Comparison of ENCODE assay signal across 7 cellular contexts in genomic region chr7:81447351-81447952, GRCh38.
A peak's percentile ranks its signal among the peaks of the same experiment; 100 is the strongest.
DNase-seq lines count a peak whose midpoint lies in the region; ATAC-seq, FAIRE-seq and TF ChIP-seq lines count a peak whose summit lies in the region.

No MANE protein-coding gene starts in this region.

- in situ Hi-C loops in GM23248 (cut with MboI) = no loop called here

- H3K9me3 Mint-ChIP-seq in brain = peaks cover 0 to 6% (median 2%) of the 10 kb centered on the region in 5 experiments

- WGBS in GM23248 (ENCODE audit: low coverage in 1 of 2, low lambda C conversion rate in 2 of 2, missing lambda C conversion rate in 2 of 2), 2 experiments = 45% methylated on average over 4 of the region's 4 CpGs
- WGBS in aorta, 2 donors = 38 to 40% methylated on average over 4 of the region's 4 CpGs

- H3K27me3 ChIP-seq in GM23248 (replicated peaks; ENCODE audit: insufficient read depth) = no peaks in the 10 kb centered on the region
- H3K27me3 ChIP-seq in aorta (ENCODE audit: control insufficient read depth in 1 of 2, insufficient read depth in 2 of 2, low read length in 1 of 2) = no peaks in the 10 kb centered on the region

- H3K9me3 ChIP-seq in GM23248 (ENCODE audit: low read depth) (no peaks in the 10 kb centered on the region), aorta (ENCODE audit: control insufficient read depth, low read length) (no peaks in the 10 kb centered on the region)

- H3K4me1 Mint-ChIP-seq in brain = no peaks in the 10 kb centered on the region

- no peak for FAIRE-seq in GM19239 (lab: Jason Lieb, UNC)

- no peak overlapping the region for H3K4me2 ChIP-seq in GM23248 (ENCODE audit: unreplicated experiment)

- H3K79me2 ChIP-seq in GM23248 (ENCODE audit: insufficient read depth) = no peaks in the 10 kb centered on the region

- no peak overlapping the region for H3K4me3 ChIP-seq in GM23248
- H3K4me3 ChIP-seq in aorta (ENCODE audit: low read length in 2 of 2) = no peak overlapping the region

- H3K36me3 ChIP-seq in GM23248 (ENCODE audit: low read depth) (no peaks in the 10 kb centered on the region), aorta (ENCODE audit: control insufficient read depth in 1 of 2, insufficient read depth in 2 of 2, low read length in 1 of 2) (no peaks in the 10 kb centered on the region)

- intact Hi-C loops in aorta (cut with DNase I) = no loop called here

- H3K4me1 ChIP-seq in GM23248 (ENCODE audit: insufficient read depth) = peaks cover 11% of the 10 kb centered on the region
- H3K4me1 ChIP-seq in aorta (ENCODE audit: control insufficient read depth in 1 of 2, insufficient read depth in 2 of 2, low read length in 2 of 2) = no peaks in the 10 kb centered on the region

- peak; percentile 68 to 69 for TF ChIP-seq CTCF in brain (conservative IDR thresholded peaks at IDR 0.05)

- H3K27me3 Mint-ChIP-seq in brain = peaks cover 4% of the 10 kb centered on the region

- no peak overlapping the region for H3K27ac ChIP-seq in GM23248
- H3K27ac ChIP-seq in aorta (ENCODE audit: low read depth in 1 of 2, low read length in 2 of 2) = no peak overlapping the region

- H4K20me1 ChIP-seq in GM23248 (ENCODE audit: insufficient read depth) = no peaks in the 10 kb centered on the region

- H3K4me3 Mint-ChIP-seq in brain = no peak overlapping the region

- no peaks in the 10 kb centered on the region for H3F3A ChIP-seq in GM23248 (ENCODE audit: insufficient read depth)

- H3K9me2 ChIP-seq in GM23248 (ENCODE audit: insufficient read depth) = no peaks in the 10 kb centered on the region

- H3K9ac ChIP-seq in GM23248 = no peak overlapping the region

- H3K36me3 Mint-ChIP-seq in brain = no peaks in the 10 kb centered on the region

- DNase-seq in GM23248 = peak; percentile 71
- DNase-seq in NCI-H2171 treated with DMSO at 0.1 percent for 48 hours (lab: John Stamatoyannopoulos, UW) = peak; percentile 76
- DNase-seq in lung microvascular endothelial cell (ENCODE audit: low read depth in 2 of 2) = peak; percentile 63 to 71
- DNase-seq in aorta = no peak
- no peak for DNase-seq in GM19239 (ENCODE audit: insufficient read length, low spot score)

- no peak overlapping the region for H3K27ac Mint-ChIP-seq in brain

- peak overlapping the region; percentile 16; the same call in 1 of the 2 replicates for H2AFZ ChIP-seq in GM23248

- ATAC-seq in aorta (ENCODE audit: low FRiP score) (no peak), HG02642 (IDR thresholded peaks at IDR 0.05; ENCODE audit: poor library complexity, unreplicated experiment) (no peak)

Comparison
In these comparisons a context has a peak if more than half of its experiments do, and no peak if none do; other contexts are left out.
1. DNase-seq: peak in GM23248 (single experiment), NCI-H2171 treated with DMSO at 0.1 percent for 48 hours (single experiment) and lung microvascular endothelial cell (2 of 2); none in aorta (0 of 2) and GM19239 (single experiment).